12 cellular contexts compared by ENCODE assay signal in genomic region chr2:169684712-169685111, GRCh38. TPM values are rescaled to one million over a fixed set of nuclear protein-coding genes. Genes with fewer than 3 reads are reported as not detected.
"Had no signal": no experiment of that assay in that cellular context is flagged by ENCODE, and none has a peak within 500 bp of the region (broad histone marks: within the 10 kb centered on the region; RNA-seq: fewer than 3 reads in every experiment).

No MANE protein-coding gene starts in this region.

RNA-seq across cellular contexts. Expression of gene CFAP210, which starts 9.5 kb away (rescaled TPM):
- total RNA-seq: activated CD4-positive, alpha-beta memory T cell treated with anti-CD3 and anti-CD28 coated beads, Interleukin-2, amount 10 ng/mL, durations not matched to agents 7 days and 5 days; activated CD4-positive, alpha-beta T cell treated with anti-CD3 and anti-CD28 coated beads, Interleukin-2, amount 10 ng/mL, durations not matched to agents 7 days and 5 days; activated CD8-positive, alpha-beta T cell treated with anti-CD3 and anti-CD28 coated beads, Interleukin-2, amount 10 ng/mL, durations not matched to agents 7 days and 5 days; activated naive CD4-positive, alpha-beta T cell treated with anti-CD3 and anti-CD28 coated beads for 36 hours; activated naive CD4-positive, alpha-beta T cell treated with anti-CD3 and anti-CD28 coated beads, Interleukin-2, amount 50 U/mL, for 72 hours; activated naive CD8-positive, alpha-beta T cell treated with anti-CD3 and anti-CD28 coated beads for 36 hours; activated T-helper 1 cell treated with anti-CD3 and anti-CD28 coated beads, Interleukin-12 subunit alpha, Interleukin-12 subunit beta, Interleukin-2, Interleukin-4 antibody, amounts not matched to agents 30 ng/mL and 10 ng/mL and 1 ng/mL, durations not matched to agents 14 hours and 24 hours and 36 hours; activated T-helper 17 cell treated with anti-CD3 and anti-CD28 coated beads, Interleukin-2, amount 50 U/mL, for 72 hours; adrenal gland; body of pancreas; cardiac septum; chondrocyte had no signal
